13 cellular contexts compared by ENCODE assay signal in the genomic region with DNA sequence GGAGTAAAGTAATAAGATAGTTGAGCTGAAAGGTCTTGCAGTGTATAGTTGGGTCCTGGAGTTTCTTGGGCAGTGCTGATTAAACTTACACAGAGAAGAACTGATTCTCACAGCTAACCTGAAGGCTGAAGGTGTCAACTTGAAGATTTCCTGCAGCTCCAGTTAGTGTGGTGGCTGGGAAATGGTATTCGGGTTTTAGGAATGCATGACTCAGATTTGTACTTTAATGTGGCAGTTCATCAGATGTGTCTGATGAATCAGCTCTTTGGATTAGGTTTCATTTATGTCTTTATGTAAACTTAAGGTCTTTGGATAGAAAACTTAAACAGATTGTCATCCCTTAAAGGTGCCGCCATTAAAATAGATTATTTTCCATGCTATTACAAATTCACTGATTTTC.
DNase-seq lines count a peak whose midpoint lies in the region; ATAC-seq and TF ChIP-seq lines count a peak whose summit lies in the region.
"Had no signal": no experiment of that assay in that cellular context is flagged by ENCODE, and none has a peak within 500 bp of the region (broad histone marks: within the 10 kb centered on the region; RNA-seq: fewer than 3 reads in every experiment).

No MANE protein-coding gene starts in this region.

- no peaks in the 10 kb centered on the region for H3K27me3 ChIP-seq in foreskin keratinocyte

- no peak overlapping the region for H3K27ac ChIP-seq in foreskin keratinocyte
- H3K27ac ChIP-seq: psoas muscle, VCaP had no signal

- in situ Hi-C loops in ACHN (cut with HindIII; ENCODE audit: low pct_ligation_motif_present, low pct_unique_long_range_greater_than_20kb, low sequenced_read_pairs) = no loop called here
- in situ Hi-C loops in astrocyte of the cerebellum (cut with HindIII; ENCODE audit: low sequenced_read_pairs) = no loop called here

- ATAC-seq in foreskin keratinocyte (peak; percentile 96), HG03097 (IDR thresholded peaks at IDR 0.05; ENCODE audit: low FRiP score, unreplicated experiment) (no peak), GM21576 (IDR thresholded peaks at IDR 0.05; ENCODE audit: unreplicated experiment) (no peak)
- ATAC-seq: left cardiac atrium had no signal

- H3K4me1 ChIP-seq in foreskin keratinocyte = no peaks in the 10 kb centered on the region
- H3K4me1 ChIP-seq: psoas muscle had no signal

- TF ChIP-seq CTCF in astrocyte of the cerebellum (IDR thresholded peaks at IDR 0.05; ENCODE audit: low read depth, low read length, missing control alignments) (no peak), foreskin keratinocyte (conservative IDR thresholded peaks at IDR 0.05) (no peak)

- no peak overlapping the region for H3K4me3 ChIP-seq in astrocyte of the cerebellum (ENCODE audit: low read depth, low read length)
- H3K4me3 ChIP-seq: psoas muscle had no signal

- peak; percentile 9 for DNase-seq in ACHN
- peak; percentile 32 for DNase-seq in HS-5 (ENCODE audit: low read depth)
- peak; percentile 62 for DNase-seq in astrocyte of the cerebellum (ENCODE audit: low read depth)
- peak; percentile 42 to 69 for DNase-seq in foreskin keratinocyte
- DNase-seq in cerebellar nuclear complex (lab: John Stamatoyannopoulos, UW) = no peak
- DNase-seq in activated gamma-delta T cell treated with Interleukin-2 at 50 U/mL for 16 hours = no peak
- DNase-seq: DMS79, left cardiac atrium, NCI-H2081 treated with DMSO at 0.1 percent for 48 hours, psoas muscle had no signal

Comparison
In these comparisons a context has a peak if more than half of its experiments do, and no peak if none do; other contexts are left out.
1. DNase-seq: peak in ACHN (single experiment), HS-5 (single experiment), astrocyte of the cerebellum (single experiment) and foreskin keratinocyte (2 of 2); none in cerebellar nuclear complex (0 of 2) and activated gamma-delta T cell treated with Interleukin-2 at 50 U/mL for 16 hours (single experiment).